In the genomic region with DNA sequence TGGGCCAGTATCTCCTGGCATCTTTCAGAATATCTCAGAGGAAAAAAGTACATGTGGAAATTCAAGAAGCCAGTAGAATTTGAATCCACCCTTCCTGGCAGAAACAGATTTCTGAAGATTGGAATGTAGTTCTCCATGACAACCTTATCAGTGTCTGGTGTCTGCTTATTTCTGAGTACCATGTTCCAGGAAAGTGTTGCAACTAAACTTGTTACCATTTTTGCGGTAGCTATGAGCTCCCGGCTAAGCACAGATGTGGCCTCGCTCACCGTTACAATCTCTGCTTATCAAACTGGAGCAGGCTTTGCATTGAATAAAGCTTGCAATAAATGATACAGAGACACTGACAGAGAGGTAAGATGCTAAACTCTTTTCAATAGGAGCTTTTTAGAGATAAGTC, we compare ENCODE assay signal across 1 cellular context.
TF ChIP-seq lines count a peak whose summit lies in the region.

No MANE protein-coding gene starts in this region.

TF ChIP-seq in K562, 482 proteins besides CTCF, POLR2A, EP300 and RAD21 (continued from another document and continues in another):
- TF ChIP-seq, protein P1, sequence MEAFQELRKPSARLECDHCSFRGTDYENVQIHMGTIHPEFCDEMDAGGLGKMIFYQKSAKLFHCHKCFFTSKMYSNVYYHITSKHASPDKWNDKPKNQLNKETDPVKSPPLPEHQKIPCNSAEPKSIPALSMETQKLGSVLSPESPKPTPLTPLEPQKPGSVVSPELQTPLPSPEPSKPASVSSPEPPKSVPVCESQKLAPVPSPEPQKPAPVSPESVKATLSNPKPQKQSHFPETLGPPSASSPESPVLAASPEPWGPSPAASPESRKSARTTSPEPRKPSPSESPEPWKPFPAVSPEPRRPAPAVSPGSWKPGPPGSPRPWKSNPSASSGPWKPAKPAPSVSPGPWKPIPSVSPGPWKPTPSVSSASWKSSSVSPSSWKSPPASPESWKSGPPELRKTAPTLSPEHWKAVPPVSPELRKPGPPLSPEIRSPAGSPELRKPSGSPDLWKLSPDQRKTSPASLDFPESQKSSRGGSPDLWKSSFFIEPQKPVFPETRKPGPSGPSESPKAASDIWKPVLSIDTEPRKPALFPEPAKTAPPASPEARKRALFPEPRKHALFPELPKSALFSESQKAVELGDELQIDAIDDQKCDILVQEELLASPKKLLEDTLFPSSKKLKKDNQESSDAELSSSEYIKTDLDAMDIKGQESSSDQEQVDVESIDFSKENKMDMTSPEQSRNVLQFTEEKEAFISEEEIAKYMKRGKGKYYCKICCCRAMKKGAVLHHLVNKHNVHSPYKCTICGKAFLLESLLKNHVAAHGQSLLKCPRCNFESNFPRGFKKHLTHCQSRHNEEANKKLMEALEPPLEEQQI (IDR thresholded peaks at IDR 0.05), result 0 out of 2 replicates have a peak, but pooled peaks have one; percentile 34
- TF ChIP-seq KDM5B (IDR thresholded peaks at IDR 0.05; ENCODE audit: insufficient replicate concordance, low read depth, low read length) (no peak), ZNF57 (CRISPR knock-in tag; IDR thresholded peaks at IDR 0.05) (no peak), PHF21A (IDR thresholded peaks at IDR 0.05; ENCODE audit: borderline replicate concordance, low read depth) (no peak), SMAD4 (CRISPR knock-in tag; conservative IDR thresholded peaks at IDR 0.05) (peak; percentile 98), ZNF165 (CRISPR knock-in tag; IDR thresholded peaks at IDR 0.05; ENCODE audit: borderline replicate concordance) (no peak), POLR2G (IDR thresholded peaks at IDR 0.05; ENCODE audit: low read depth, low read length) (no peak), EHMT2 (IDR thresholded peaks at IDR 0.05) (no peak), NFXL1 (CRISPR knock-in tag; IDR thresholded peaks at IDR 0.05) (no peak), ZNF561 (CRISPR knock-in tag; conservative IDR thresholded peaks at IDR 0.05) (no peak), PRPF4 (IDR thresholded peaks at IDR 0.05; ENCODE audit: insufficient read depth, low read depth, low read length, poor library complexity, severe bottlenecking) (no peak), ETV5 (CRISPR knock-in tag; IDR thresholded peaks at IDR 0.05; ENCODE audit: low read depth) (no peak), TOE1 (IDR thresholded peaks at IDR 0.05; ENCODE audit: borderline replicate concordance) (no peak), TOE1 (CRISPR knock-in tag; IDR thresholded peaks at IDR 0.05; ENCODE audit: borderline replicate concordance, low read depth) (no peak), ETS2 (tag; IDR thresholded peaks at IDR 0.05; ENCODE audit: borderline replicate concordance, poor library complexity, severe bottlenecking) (no peak), TCFL5 (CRISPR knock-in tag; conservative IDR thresholded peaks at IDR 0.05) (no peak), ARID1B (IDR thresholded peaks at IDR 0.05) (peak; percentile 96), TBL1XR1 (IDR thresholded peaks at IDR 0.05; ENCODE audit: low read length in 2 of 2) (peak in 1 of 2 experiments; percentile 85; a peak in 2 of 4 replicates), NUFIP1 (IDR thresholded peaks at IDR 0.05; ENCODE audit: partially characterized antibody) (no peak), NR2C1 (IDR thresholded peaks at IDR 0.05) (no peak), NR2C1 (tag; IDR thresholded peaks at IDR 0.05) (no peak), DIDO1 (tag; IDR thresholded peaks at IDR 0.05; ENCODE audit: low read depth) (no peak), PTTG1 (tag; IDR thresholded peaks at IDR 0.05; ENCODE audit: low read depth) (no peak), ZNF263 (CRISPR knock-in tag; IDR thresholded peaks at IDR 0.05; ENCODE audit: borderline replicate concordance) (no peak), ILK (tag; IDR thresholded peaks at IDR 0.05; ENCODE audit: borderline replicate concordance, low read depth) (no peak), SREBF1 (IDR thresholded peaks at IDR 0.05; ENCODE audit: borderline replicate concordance, low read depth, low read length) (no peak)
- TF ChIP-seq, protein P2, sequence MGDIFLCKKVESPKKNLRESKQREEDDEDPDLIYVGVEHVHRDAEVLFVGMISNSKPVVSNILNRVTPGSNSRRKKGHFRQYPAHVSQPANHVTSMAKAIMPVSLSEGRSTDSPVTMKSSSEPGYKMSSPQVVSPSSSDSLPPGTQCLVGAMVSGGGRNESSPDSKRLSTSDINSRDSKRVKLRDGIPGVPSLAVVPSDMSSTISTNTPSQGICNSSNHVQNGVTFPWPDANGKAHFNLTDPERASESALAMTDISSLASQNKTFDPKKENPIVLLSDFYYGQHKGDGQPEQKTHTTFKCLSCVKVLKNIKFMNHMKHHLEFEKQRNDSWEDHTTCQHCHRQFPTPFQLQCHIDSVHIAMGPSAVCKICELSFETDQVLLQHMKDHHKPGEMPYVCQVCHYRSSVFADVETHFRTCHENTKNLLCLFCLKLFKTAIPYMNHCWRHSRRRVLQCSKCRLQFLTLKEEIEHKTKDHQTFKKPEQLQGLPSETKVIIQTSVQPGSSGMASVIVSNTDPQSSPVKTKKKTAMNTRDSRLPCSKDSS (IDR thresholded peaks at IDR 0.05; ENCODE audit: low read depth, partially characterized antibody), result no peak
- TF ChIP-seq, protein P3, sequence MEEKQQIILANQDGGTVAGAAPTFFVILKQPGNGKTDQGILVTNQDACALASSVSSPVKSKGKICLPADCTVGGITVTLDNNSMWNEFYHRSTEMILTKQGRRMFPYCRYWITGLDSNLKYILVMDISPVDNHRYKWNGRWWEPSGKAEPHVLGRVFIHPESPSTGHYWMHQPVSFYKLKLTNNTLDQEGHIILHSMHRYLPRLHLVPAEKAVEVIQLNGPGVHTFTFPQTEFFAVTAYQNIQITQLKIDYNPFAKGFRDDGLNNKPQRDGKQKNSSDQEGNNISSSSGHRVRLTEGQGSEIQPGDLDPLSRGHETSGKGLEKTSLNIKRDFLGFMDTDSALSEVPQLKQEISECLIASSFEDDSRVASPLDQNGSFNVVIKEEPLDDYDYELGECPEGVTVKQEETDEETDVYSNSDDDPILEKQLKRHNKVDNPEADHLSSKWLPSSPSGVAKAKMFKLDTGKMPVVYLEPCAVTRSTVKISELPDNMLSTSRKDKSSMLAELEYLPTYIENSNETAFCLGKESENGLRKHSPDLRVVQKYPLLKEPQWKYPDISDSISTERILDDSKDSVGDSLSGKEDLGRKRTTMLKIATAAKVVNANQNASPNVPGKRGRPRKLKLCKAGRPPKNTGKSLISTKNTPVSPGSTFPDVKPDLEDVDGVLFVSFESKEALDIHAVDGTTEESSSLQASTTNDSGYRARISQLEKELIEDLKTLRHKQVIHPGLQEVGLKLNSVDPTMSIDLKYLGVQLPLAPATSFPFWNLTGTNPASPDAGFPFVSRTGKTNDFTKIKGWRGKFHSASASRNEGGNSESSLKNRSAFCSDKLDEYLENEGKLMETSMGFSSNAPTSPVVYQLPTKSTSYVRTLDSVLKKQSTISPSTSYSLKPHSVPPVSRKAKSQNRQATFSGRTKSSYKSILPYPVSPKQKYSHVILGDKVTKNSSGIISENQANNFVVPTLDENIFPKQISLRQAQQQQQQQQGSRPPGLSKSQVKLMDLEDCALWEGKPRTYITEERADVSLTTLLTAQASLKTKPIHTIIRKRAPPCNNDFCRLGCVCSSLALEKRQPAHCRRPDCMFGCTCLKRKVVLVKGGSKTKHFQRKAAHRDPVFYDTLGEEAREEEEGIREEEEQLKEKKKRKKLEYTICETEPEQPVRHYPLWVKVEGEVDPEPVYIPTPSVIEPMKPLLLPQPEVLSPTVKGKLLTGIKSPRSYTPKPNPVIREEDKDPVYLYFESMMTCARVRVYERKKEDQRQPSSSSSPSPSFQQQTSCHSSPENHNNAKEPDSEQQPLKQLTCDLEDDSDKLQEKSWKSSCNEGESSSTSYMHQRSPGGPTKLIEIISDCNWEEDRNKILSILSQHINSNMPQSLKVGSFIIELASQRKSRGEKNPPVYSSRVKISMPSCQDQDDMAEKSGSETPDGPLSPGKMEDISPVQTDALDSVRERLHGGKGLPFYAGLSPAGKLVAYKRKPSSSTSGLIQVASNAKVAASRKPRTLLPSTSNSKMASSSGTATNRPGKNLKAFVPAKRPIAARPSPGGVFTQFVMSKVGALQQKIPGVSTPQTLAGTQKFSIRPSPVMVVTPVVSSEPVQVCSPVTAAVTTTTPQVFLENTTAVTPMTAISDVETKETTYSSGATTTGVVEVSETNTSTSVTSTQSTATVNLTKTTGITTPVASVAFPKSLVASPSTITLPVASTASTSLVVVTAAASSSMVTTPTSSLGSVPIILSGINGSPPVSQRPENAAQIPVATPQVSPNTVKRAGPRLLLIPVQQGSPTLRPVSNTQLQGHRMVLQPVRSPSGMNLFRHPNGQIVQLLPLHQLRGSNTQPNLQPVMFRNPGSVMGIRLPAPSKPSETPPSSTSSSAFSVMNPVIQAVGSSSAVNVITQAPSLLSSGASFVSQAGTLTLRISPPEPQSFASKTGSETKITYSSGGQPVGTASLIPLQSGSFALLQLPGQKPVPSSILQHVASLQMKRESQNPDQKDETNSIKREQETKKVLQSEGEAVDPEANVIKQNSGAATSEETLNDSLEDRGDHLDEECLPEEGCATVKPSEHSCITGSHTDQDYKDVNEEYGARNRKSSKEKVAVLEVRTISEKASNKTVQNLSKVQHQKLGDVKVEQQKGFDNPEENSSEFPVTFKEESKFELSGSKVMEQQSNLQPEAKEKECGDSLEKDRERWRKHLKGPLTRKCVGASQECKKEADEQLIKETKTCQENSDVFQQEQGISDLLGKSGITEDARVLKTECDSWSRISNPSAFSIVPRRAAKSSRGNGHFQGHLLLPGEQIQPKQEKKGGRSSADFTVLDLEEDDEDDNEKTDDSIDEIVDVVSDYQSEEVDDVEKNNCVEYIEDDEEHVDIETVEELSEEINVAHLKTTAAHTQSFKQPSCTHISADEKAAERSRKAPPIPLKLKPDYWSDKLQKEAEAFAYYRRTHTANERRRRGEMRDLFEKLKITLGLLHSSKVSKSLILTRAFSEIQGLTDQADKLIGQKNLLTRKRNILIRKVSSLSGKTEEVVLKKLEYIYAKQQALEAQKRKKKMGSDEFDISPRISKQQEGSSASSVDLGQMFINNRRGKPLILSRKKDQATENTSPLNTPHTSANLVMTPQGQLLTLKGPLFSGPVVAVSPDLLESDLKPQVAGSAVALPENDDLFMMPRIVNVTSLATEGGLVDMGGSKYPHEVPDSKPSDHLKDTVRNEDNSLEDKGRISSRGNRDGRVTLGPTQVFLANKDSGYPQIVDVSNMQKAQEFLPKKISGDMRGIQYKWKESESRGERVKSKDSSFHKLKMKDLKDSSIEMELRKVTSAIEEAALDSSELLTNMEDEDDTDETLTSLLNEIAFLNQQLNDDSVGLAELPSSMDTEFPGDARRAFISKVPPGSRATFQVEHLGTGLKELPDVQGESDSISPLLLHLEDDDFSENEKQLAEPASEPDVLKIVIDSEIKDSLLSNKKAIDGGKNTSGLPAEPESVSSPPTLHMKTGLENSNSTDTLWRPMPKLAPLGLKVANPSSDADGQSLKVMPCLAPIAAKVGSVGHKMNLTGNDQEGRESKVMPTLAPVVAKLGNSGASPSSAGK (IDR thresholded peaks at IDR 0.05), result no peak
- TF ChIP-seq, protein P4, sequence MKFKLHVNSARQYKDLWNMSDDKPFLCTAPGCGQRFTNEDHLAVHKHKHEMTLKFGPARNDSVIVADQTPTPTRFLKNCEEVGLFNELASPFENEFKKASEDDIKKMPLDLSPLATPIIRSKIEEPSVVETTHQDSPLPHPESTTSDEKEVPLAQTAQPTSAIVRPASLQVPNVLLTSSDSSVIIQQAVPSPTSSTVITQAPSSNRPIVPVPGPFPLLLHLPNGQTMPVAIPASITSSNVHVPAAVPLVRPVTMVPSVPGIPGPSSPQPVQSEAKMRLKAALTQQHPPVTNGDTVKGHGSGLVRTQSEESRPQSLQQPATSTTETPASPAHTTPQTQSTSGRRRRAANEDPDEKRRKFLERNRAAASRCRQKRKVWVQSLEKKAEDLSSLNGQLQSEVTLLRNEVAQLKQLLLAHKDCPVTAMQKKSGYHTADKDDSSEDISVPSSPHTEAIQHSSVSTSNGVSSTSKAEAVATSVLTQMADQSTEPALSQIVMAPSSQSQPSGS (CRISPR knock-in tag; IDR thresholded peaks at IDR 0.05), result no peak
- TF ChIP-seq, protein P5, sequence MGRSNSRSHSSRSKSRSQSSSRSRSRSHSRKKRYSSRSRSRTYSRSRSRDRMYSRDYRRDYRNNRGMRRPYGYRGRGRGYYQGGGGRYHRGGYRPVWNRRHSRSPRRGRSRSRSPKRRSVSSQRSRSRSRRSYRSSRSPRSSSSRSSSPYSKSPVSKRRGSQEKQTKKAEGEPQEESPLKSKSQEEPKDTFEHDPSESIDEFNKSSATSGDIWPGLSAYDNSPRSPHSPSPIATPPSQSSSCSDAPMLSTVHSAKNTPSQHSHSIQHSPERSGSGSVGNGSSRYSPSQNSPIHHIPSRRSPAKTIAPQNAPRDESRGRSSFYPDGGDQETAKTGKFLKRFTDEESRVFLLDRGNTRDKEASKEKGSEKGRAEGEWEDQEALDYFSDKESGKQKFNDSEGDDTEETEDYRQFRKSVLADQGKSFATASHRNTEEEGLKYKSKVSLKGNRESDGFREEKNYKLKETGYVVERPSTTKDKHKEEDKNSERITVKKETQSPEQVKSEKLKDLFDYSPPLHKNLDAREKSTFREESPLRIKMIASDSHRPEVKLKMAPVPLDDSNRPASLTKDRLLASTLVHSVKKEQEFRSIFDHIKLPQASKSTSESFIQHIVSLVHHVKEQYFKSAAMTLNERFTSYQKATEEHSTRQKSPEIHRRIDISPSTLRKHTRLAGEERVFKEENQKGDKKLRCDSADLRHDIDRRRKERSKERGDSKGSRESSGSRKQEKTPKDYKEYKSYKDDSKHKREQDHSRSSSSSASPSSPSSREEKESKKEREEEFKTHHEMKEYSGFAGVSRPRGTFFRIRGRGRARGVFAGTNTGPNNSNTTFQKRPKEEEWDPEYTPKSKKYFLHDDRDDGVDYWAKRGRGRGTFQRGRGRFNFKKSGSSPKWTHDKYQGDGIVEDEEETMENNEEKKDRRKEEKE (IDR thresholded peaks at IDR 0.05; ENCODE audit: borderline replicate concordance in 1 of 2, control insufficient read depth in 1 of 2, low read depth in 2 of 2, low read length in 1 of 2), result no peak
- TF ChIP-seq, protein P6, sequence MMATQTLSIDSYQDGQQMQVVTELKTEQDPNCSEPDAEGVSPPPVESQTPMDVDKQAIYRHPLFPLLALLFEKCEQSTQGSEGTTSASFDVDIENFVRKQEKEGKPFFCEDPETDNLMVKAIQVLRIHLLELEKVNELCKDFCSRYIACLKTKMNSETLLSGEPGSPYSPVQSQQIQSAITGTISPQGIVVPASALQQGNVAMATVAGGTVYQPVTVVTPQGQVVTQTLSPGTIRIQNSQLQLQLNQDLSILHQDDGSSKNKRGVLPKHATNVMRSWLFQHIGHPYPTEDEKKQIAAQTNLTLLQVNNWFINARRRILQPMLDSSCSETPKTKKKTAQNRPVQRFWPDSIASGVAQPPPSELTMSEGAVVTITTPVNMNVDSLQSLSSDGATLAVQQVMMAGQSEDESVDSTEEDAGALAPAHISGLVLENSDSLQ (IDR thresholded peaks at IDR 0.05), result 0 out of 2 replicates have a peak, but pooled peaks have one; percentile 6
- TF ChIP-seq, protein P7, sequence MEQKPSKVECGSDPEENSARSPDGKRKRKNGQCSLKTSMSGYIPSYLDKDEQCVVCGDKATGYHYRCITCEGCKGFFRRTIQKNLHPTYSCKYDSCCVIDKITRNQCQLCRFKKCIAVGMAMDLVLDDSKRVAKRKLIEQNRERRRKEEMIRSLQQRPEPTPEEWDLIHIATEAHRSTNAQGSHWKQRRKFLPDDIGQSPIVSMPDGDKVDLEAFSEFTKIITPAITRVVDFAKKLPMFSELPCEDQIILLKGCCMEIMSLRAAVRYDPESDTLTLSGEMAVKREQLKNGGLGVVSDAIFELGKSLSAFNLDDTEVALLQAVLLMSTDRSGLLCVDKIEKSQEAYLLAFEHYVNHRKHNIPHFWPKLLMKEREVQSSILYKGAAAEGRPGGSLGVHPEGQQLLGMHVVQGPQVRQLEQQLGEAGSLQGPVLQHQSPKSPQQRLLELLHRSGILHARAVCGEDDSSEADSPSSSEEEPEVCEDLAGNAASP (IDR thresholded peaks at IDR 0.05), result no peak
- TF ChIP-seq, protein P8, sequence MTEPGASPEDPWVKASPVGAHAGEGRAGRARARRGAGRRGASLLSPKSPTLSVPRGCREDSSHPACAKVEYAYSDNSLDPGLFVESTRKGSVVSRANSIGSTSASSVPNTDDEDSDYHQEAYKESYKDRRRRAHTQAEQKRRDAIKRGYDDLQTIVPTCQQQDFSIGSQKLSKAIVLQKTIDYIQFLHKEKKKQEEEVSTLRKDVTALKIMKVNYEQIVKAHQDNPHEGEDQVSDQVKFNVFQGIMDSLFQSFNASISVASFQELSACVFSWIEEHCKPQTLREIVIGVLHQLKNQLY (CRISPR knock-in tag; conservative IDR thresholded peaks at IDR 0.05), result no peak
